ENCODE assay signal across 1 cellular context in genomic region chr16:31215287-31216115, GRCh38.
TF ChIP-seq lines count a peak whose summit lies in the region.

No MANE protein-coding gene starts in this region.

TF ChIP-seq in K562, 482 proteins besides CTCF, POLR2A, EP300 and RAD21 (continued from another document and continues in another):
- TF ChIP-seq PRDM10 (IDR thresholded peaks at IDR 0.05; ENCODE audit: partially characterized antibody), result peak; percentile 98
- no peak for TF ChIP-seq RFX5 (IDR thresholded peaks at IDR 0.05; ENCODE audit: low read depth, low read length)
- TF ChIP-seq KDM1A (IDR thresholded peaks at IDR 0.05), result no peak
- TF ChIP-seq JUND (IDR thresholded peaks at IDR 0.05; ENCODE audit: borderline replicate concordance, low read depth, low read length), result peak; percentile 17; the same call in 1 of the 2 replicates
- TF ChIP-seq JUND (tag; IDR thresholded peaks at IDR 0.05; ENCODE audit: borderline replicate concordance, low read depth, low read length), result no peak
- TF ChIP-seq KLF10 (CRISPR knock-in tag; IDR thresholded peaks at IDR 0.05), result no peak
- no peak for TF ChIP-seq ZNF830 (CRISPR knock-in tag; IDR thresholded peaks at IDR 0.05)
- TF ChIP-seq THAP12 (CRISPR knock-in tag; IDR thresholded peaks at IDR 0.05), result peak; percentile 60; the same call in 1 of the 2 replicates
- TF ChIP-seq NRF1 (conservative IDR thresholded peaks at IDR 0.05 in 1 of 2, IDR thresholded peaks at IDR 0.05 in 1 of 2), result peak; percentile 74 to 77
- TF ChIP-seq SREBF1 (IDR thresholded peaks at IDR 0.05; ENCODE audit: borderline replicate concordance, low read depth, low read length), result no peak
- no peak for TF ChIP-seq HEY1 (CRISPR knock-in tag; IDR thresholded peaks at IDR 0.05; ENCODE audit: borderline replicate concordance)
- TF ChIP-seq KDM5B (IDR thresholded peaks at IDR 0.05; ENCODE audit: insufficient replicate concordance, low read depth, low read length), result peak; percentile 57
- 0 out of 2 replicates have a peak, but pooled peaks have one; percentile 40 for TF ChIP-seq TRIM28 (IDR thresholded peaks at IDR 0.05)
- no peak for TF ChIP-seq GATAD2B (IDR thresholded peaks at IDR 0.05; ENCODE audit: borderline replicate concordance)
- TF ChIP-seq BCLAF1 (IDR thresholded peaks at IDR 0.05; ENCODE audit: borderline replicate concordance in 1 of 2, control insufficient read depth in 1 of 2, low read depth in 2 of 2, low read length in 1 of 2), result no peak
- no peak for TF ChIP-seq ZNF518B (CRISPR knock-in tag; IDR thresholded peaks at IDR 0.05)
- TF ChIP-seq CTBP1 (IDR thresholded peaks at IDR 0.05; ENCODE audit: borderline replicate concordance), result peak; percentile 87
- TF ChIP-seq ZBTB7A (IDR thresholded peaks at IDR 0.05; ENCODE audit: borderline replicate concordance, control insufficient read depth, low read depth, low read length), result peak; percentile 44; the same call in 1 of the 2 replicates
- peak; percentile 53; the same call in 1 of the 2 replicates for TF ChIP-seq TCF7L2 (IDR thresholded peaks at IDR 0.05; ENCODE audit: low read depth, low read length)
- no peak for TF ChIP-seq KLF16 (IDR thresholded peaks at IDR 0.05)
- no peak for TF ChIP-seq SIRT6 (IDR thresholded peaks at IDR 0.05; ENCODE audit: low read depth, low read length)
- TF ChIP-seq MCM2 (IDR thresholded peaks at IDR 0.05; ENCODE audit: low read depth), result no peak
- no peak for TF ChIP-seq E2F4 (CRISPR knock-in tag; IDR thresholded peaks at IDR 0.05; ENCODE audit: low read depth)
- TF ChIP-seq SP2 (IDR thresholded peaks at IDR 0.05; ENCODE audit: extremely low read depth, low read depth, low read length, poor library complexity, severe bottlenecking), result no peak
- no peak for TF ChIP-seq EWSR1 (IDR thresholded peaks at IDR 0.05; ENCODE audit: borderline replicate concordance, low read depth, partially characterized antibody)
- no peak for TF ChIP-seq PHB2 (IDR thresholded peaks at IDR 0.05; ENCODE audit: low read depth)
- peak; percentile 44 for TF ChIP-seq L3MBTL2 (IDR thresholded peaks at IDR 0.05)
- TF ChIP-seq PHF8 (IDR thresholded peaks at IDR 0.05; ENCODE audit: borderline replicate concordance, low read length), result peak; percentile 64; the same call in 1 of the 2 replicates
- no peak for TF ChIP-seq ZNF707 (CRISPR knock-in tag; conservative IDR thresholded peaks at IDR 0.05)
- TF ChIP-seq CXXC5 (CRISPR knock-in tag; IDR thresholded peaks at IDR 0.05), result peak; percentile 74
- no peak for TF ChIP-seq ZNF780A (CRISPR knock-in tag; IDR thresholded peaks at IDR 0.05)
- peak; percentile 33; the same call in 1 of the 2 replicates for TF ChIP-seq PKNOX1 (IDR thresholded peaks at IDR 0.05)
- TF ChIP-seq HMG20A (CRISPR knock-in tag; conservative IDR thresholded peaks at IDR 0.05), result no peak
- TF ChIP-seq GABPA (tag; conservative IDR thresholded peaks at IDR 0.05; ENCODE audit: low read depth), result no peak
- TF ChIP-seq BMI1 (IDR thresholded peaks at IDR 0.05; ENCODE audit: low read length), result no peak
- TF ChIP-seq BRF2 (IDR thresholded peaks at IDR 0.05; ENCODE audit: borderline replicate concordance, insufficient read depth, insufficient read length), result no peak
- no peak for TF ChIP-seq TSHZ1 (CRISPR knock-in tag; IDR thresholded peaks at IDR 0.05)
- TF ChIP-seq ELK3 (CRISPR knock-in tag; IDR thresholded peaks at IDR 0.05), result no peak
- TF ChIP-seq NFATC3 (IDR thresholded peaks at IDR 0.05), result no peak
